In the genomic region with DNA sequence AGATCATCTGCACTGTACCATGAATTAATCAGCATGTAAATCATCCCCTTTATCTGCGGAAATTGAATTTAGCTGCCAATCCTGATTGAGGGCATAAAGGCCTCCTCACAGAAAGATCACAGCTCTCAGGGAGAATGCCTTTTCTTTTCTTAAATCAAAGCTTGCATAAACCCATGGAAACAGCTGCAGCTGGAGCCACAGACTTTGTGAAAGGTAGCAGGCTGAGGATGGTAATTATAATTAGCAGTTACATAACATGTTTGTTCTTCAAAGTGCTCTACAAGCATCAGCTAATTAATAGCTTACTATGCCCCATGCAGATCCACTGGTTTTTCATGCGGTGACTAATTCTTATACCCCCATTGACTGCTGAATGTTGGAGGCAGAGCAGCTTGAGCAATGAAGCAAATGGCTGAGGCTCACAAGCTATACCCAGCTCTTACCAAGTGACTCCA, we compare ENCODE assay signal across 16 cellular contexts. TPM values are rescaled to one million over a fixed set of nuclear protein-coding genes. Genes with fewer than 3 reads are reported as not detected.
A peak's percentile ranks its signal among the peaks of the same experiment; 100 is the strongest.
DNase-seq lines count a peak whose midpoint lies in the region; ATAC-seq, FAIRE-seq and TF ChIP-seq lines count a peak whose summit lies in the region.
"Had no signal": no experiment of that assay in that cellular context is flagged by ENCODE, and none has a peak within 500 bp of the region (broad histone marks: within the 10 kb centered on the region; RNA-seq: fewer than 3 reads in every experiment).

No MANE protein-coding gene starts in this region.

- peak overlapping the region; percentile 47 for H2AK5ac ChIP-seq in mesenchymal stem cell (ENCODE audit: low read length, severe bottlenecking)

- H4K20me1 ChIP-seq in astrocyte (ENCODE audit: insufficient read depth, low read length) (no peaks in the 10 kb centered on the region), OCI-LY7 (ENCODE audit: insufficient read depth, low read length) (no peaks in the 10 kb centered on the region)

- no peak overlapping the region for H2AFZ ChIP-seq in astrocyte (ENCODE audit: low read depth, low read length)
- H2AFZ ChIP-seq in mesenchymal stem cell (ENCODE audit: low read depth, low read length), result no peak overlapping the region
- H2AFZ ChIP-seq in OCI-LY7 (ENCODE audit: low read length), result no peak overlapping the region
- H2AFZ ChIP-seq: parathyroid adenoma had no signal

- peaks cover 18% of the 10 kb centered on the region for H3K36me3 Mint-ChIP-seq in astrocyte (ENCODE audit: low read depth, unreplicated experiment)

- H3K27ac ChIP-seq in A673 (ENCODE audit: low read depth, low read length, poor library complexity, severe bottlenecking) (no peak overlapping the region), astrocyte (ENCODE audit: low read depth, low read length) (peak overlapping the region; percentile 72), mesenchymal stem cell (ENCODE audit: low read length, poor library complexity, severe bottlenecking) (peak overlapping the region; percentile 95), ascending aorta (no peak overlapping the region), OCI-LY7 (ENCODE audit: low read depth, low read length, poor library complexity, severe bottlenecking) (no peak overlapping the region)
- H3K27ac ChIP-seq: heart left ventricle, parathyroid adenoma had no signal

- intact Hi-C loops in A673 (cut with micrococcal nuclease; ENCODE audit: unreplicated experiment), result no loop called here
- intact Hi-C loops in ascending aorta (cut with DNase I), result no loop called here
- intact Hi-C loops in OCI-LY7 (cut with micrococcal nuclease; ENCODE audit: unreplicated experiment), result no loop called here

- no peak overlapping the region for H2BK120ac ChIP-seq in mesenchymal stem cell (ENCODE audit: low read depth, low read length)

- no peak overlapping the region for H3K4me2 ChIP-seq in astrocyte (ENCODE audit: low read length)
- H3K4me2 ChIP-seq in mesenchymal stem cell (ENCODE audit: low read length, poor library complexity, severe bottlenecking), result no peak overlapping the region
- H3K4me2 ChIP-seq in OCI-LY7 (ENCODE audit: low read length), result no peak overlapping the region

- no peak overlapping the region for H3K23ac ChIP-seq in mesenchymal stem cell (ENCODE audit: low read length in 2 of 2)

- peaks cover 2% of the 10 kb centered on the region for H3K9me3 Mint-ChIP-seq in astrocyte (ENCODE audit: unreplicated experiment)

- CTCF ChIA-PET in A673 (lab: Charles Lee) (no interaction called here), OCI-LY7 (lab: Charles Lee; ENCODE audit: unreplicated experiment) (no interaction called here)

- H3K79me2 ChIP-seq in astrocyte (ENCODE audit: insufficient read depth, low read length), result no peaks in the 10 kb centered on the region
- H3K79me2 ChIP-seq in OCI-LY7 (ENCODE audit: insufficient read depth, low read depth, low read length), result no peaks in the 10 kb centered on the region
- H3K79me2 ChIP-seq: parathyroid adenoma had no signal

- H3K4me3 Mint-ChIP-seq in astrocyte (ENCODE audit: unreplicated experiment), result no peak overlapping the region

- no peak overlapping the region for H3K27ac Mint-ChIP-seq in astrocyte (ENCODE audit: unreplicated experiment)

- no peak overlapping the region for H3K14ac ChIP-seq in mesenchymal stem cell (ENCODE audit: low read length in 2 of 2)

- no peak overlapping the region for H3K4me3 ChIP-seq in A673 (ENCODE audit: low read depth, low read length, poor library complexity, severe bottlenecking)
- H3K4me3 ChIP-seq in astrocyte (ENCODE audit: insufficient read depth, low read depth, low read length), result no peak overlapping the region
- no peak overlapping the region for H3K4me3 ChIP-seq in mesenchymal stem cell (ENCODE audit: insufficient read depth in 1 of 2, low read depth in 1 of 2, low read length in 2 of 2)
- H3K4me3 ChIP-seq in ascending aorta, result no peak overlapping the region
- H3K4me3 ChIP-seq in OCI-LY7 (ENCODE audit: low read depth, low read length, poor library complexity, severe bottlenecking), result no peak overlapping the region
- H3K4me3 ChIP-seq: heart left ventricle had no signal

- BruUV-seq in A673 (replicated peaks; lab: Mats Ljungman, UMichigan) (no TSS peak), OCI-LY7 (replicated peaks; lab: Mats Ljungman, UMichigan) (no TSS peak)

- H3K9ac ChIP-seq in astrocyte (ENCODE audit: low read length) (peak overlapping the region; percentile 49), mesenchymal stem cell (ENCODE audit: low read length) (no peak overlapping the region)
- H3K9ac ChIP-seq: parathyroid adenoma had no signal

- H3K27me3 ChIP-seq in A673 (replicated peaks; ENCODE audit: insufficient read depth, low read depth, low read length, poor library complexity) (no peaks in the 10 kb centered on the region), astrocyte (ENCODE audit: insufficient read depth, low read length) (no peaks in the 10 kb centered on the region), mesenchymal stem cell (ENCODE audit: control insufficient read depth in 1 of 2, insufficient read depth in 1 of 2, low read length in 2 of 2) (no peaks in the 10 kb centered on the region), ascending aorta (no peaks in the 10 kb centered on the region)
- H3K27me3 ChIP-seq: heart left ventricle had no signal

- peak overlapping the region; percentile 63 for H2BK5ac ChIP-seq in mesenchymal stem cell (ENCODE audit: low read depth, low read length, poor library complexity, severe bottlenecking)

- H4K91ac ChIP-seq in mesenchymal stem cell (ENCODE audit: low read length), result no peak overlapping the region

- H3K4me1 ChIP-seq in A673 (ENCODE audit: insufficient read depth, low read length, poor library complexity, severe bottlenecking) (peaks cover 5% of the 10 kb centered on the region), astrocyte (ENCODE audit: insufficient read depth, low read length) (peaks cover 16% of the 10 kb centered on the region), mesenchymal stem cell (ENCODE audit: control insufficient read depth, insufficient read depth, low read depth, low read length) (peaks cover 13% of the 10 kb centered on the region), ascending aorta (no peaks in the 10 kb centered on the region), OCI-LY7 (ENCODE audit: insufficient read depth, low read length, poor library complexity, severe bottlenecking) (no peaks in the 10 kb centered on the region)
- H3K4me1 ChIP-seq: heart left ventricle had no signal

- no peak for TF ChIP-seq CTCF in A673 (conservative IDR thresholded peaks at IDR 0.05; ENCODE audit: low read depth, low read length)
- TF ChIP-seq CTCF in astrocyte (IDR thresholded peaks at IDR 0.05; ENCODE audit: insufficient read depth, low read depth, low read length), result no peak
- TF ChIP-seq CTCF in ascending aorta (IDR thresholded peaks at IDR 0.05), result no peak
- TF ChIP-seq CTCF in OCI-LY7 (conservative IDR thresholded peaks at IDR 0.05; ENCODE audit: low read length), result no peak

- H3K36me3 ChIP-seq in A673 (ENCODE audit: insufficient read depth, low read length, poor library complexity, severe bottlenecking) (no peaks in the 10 kb centered on the region), astrocyte (ENCODE audit: insufficient read depth, low read length) (no peaks in the 10 kb centered on the region), mesenchymal stem cell (ENCODE audit: control insufficient read depth in 1 of 2, insufficient read depth in 2 of 2, low read depth in 1 of 2, low read length in 2 of 2) (peaks cover 6 to 11% of the 10 kb centered on the region in 2 experiments), ascending aorta (peaks cover 3 to 13% of the 10 kb centered on the region in 2 donors), OCI-LY7 (ENCODE audit: insufficient read depth, low read length) (no peaks in the 10 kb centered on the region)

- H3K4me1 Mint-ChIP-seq in astrocyte (ENCODE audit: low read depth, unreplicated experiment), result peaks cover 16% of the 10 kb centered on the region

- peaks cover 13% of the 10 kb centered on the region for H3K79me1 ChIP-seq in mesenchymal stem cell (replicated peaks; ENCODE audit: low read length, poor library complexity, severe bottlenecking)

- FAIRE-seq in astrocyte (lab: Jason Lieb, UNC), result no peak
- FAIRE-seq: endothelial cell of umbilical vein, H1 had no signal

- POLR2A ChIA-PET in A673 (lab: Charles Lee; ENCODE audit: low non-redundant PET), result no interaction called here
- POLR2A ChIA-PET in OCI-LY7 (lab: Charles Lee), result interaction anchor here (0.5 to 1.5 kb wide), 4 partner anchors 9 to 268 kb away, joined by 3 to 6 read pairs (median 4); no protein-coding TSS in a partner anchor

- H4K8ac ChIP-seq in mesenchymal stem cell (ENCODE audit: low read length), result no peak overlapping the region

- no peak overlapping the region for H3K18ac ChIP-seq in mesenchymal stem cell (ENCODE audit: low read depth in 1 of 2, low read length in 2 of 2)

- no peak for ATAC-seq in left lobe of liver
- ATAC-seq: heart left ventricle had no signal

- H2BK12ac ChIP-seq in mesenchymal stem cell (ENCODE audit: low read length in 2 of 2), result no peak overlapping the region

- DNase-seq in A673 (ENCODE audit: low spot score) (peak; percentile 53), NCI-H1417 treated with DMSO at 0.1 percent for 48 hours (lab: John Stamatoyannopoulos, UW) (peak; percentile 87), astrocyte (ENCODE audit: low read depth) (peak; percentile 61), mesenchymal stem cell (no peak), ascending aorta (ENCODE audit: low spot score in 2 of 2) (no peak), OCI-LY7 (ENCODE audit: low spot score) (no peak), left lobe of liver (ENCODE audit: low spot score) (no peak)
- no peak for DNase-seq in stimulated activated naive CD4-positive, alpha-beta T cell (lab: John Stamatoyannopoulos, UW)
- DNase-seq: activated CD4-positive, alpha-beta T cell treated with anti-CD3 and anti-CD28 coated beads for 1 hour; heart left ventricle; mammary epithelial cell; MV-4-11; stimulated activated CD4-positive, alpha-beta T cell treated with anti-CD3 and anti-CD28 coated beads, Interleukin-1b, Interleukin-23, amount 100 ng/mL, for 48 hours had no signal

- H3K9me2 ChIP-seq in OCI-LY7 (ENCODE audit: insufficient read depth, low read length), result no peaks in the 10 kb centered on the region

- H3K27me3 Mint-ChIP-seq in astrocyte (ENCODE audit: low read depth, unreplicated experiment), result no peaks in the 10 kb centered on the region

- 75% methylated on average over 2 of the region's 2 CpGs for WGBS in mesenchymal stem cell

- H3K9me3 ChIP-seq in A673 (ENCODE audit: low read depth, low read length, poor library complexity, severe bottlenecking) (no peaks in the 10 kb centered on the region), astrocyte (ENCODE audit: insufficient read depth, low read depth, low read length) (no peaks in the 10 kb centered on the region), mesenchymal stem cell (ENCODE audit: control insufficient read depth, low read length) (no peaks in the 10 kb centered on the region), ascending aorta (no peaks in the 10 kb centered on the region), OCI-LY7 (ENCODE audit: low read length) (no peaks in the 10 kb centered on the region)
- H3K9me3 ChIP-seq: heart left ventricle had no signal

- no peak overlapping the region for H3K4ac ChIP-seq in mesenchymal stem cell (ENCODE audit: low read depth in 1 of 2, low read length in 2 of 2)

- H2BK15ac ChIP-seq in mesenchymal stem cell (ENCODE audit: low read depth, poor library complexity, severe bottlenecking), result no peak overlapping the region

RNA-seq across cellular contexts. Expression of a gene that starts 54.6 kb away (rescaled TPM):
- total RNA-seq in A673 (2021) (14.9 and 15.5 TPM in 2 replicates), astrocyte (16.6 and 17.2 TPM in 2 replicates), ascending aorta (13.0 TPM), OCI-LY7 (2022) (0.28 and 0.32 TPM in 2 replicates), left lobe of liver (3.2 TPM)
- 19.2 TPM for polyA plus RNA-seq in mesenchymal stem cell (2013, experiment 1 of 2)
- polyA plus RNA-seq in mesenchymal stem cell (2013, experiment 2 of 2), result 18.5 TPM
- total RNA-seq in OCI-LY7 (2014; rRNA removed; shearing (Covaris generic)), result 0.85 TPM in 1 of 2 replicates, not detected in the other

Comparison
In these comparisons a context has a peak if more than half of its experiments do, and no peak if none do; other contexts are left out.
1. DNase-seq: peak in A673 (single experiment), NCI-H1417 treated with DMSO at 0.1 percent for 48 hours (single experiment) and astrocyte (single experiment); none in mesenchymal stem cell (single experiment), stimulated activated naive CD4-positive, alpha-beta T cell (0 of 6), ascending aorta (0 of 2), OCI-LY7 (single experiment) and left lobe of liver (single experiment).
2. H3K27ac ChIP-seq: peak in astrocyte (single experiment) and mesenchymal stem cell (single experiment); none in A673 (single experiment), ascending aorta (0 of 2) and OCI-LY7 (single experiment).